Comparison of ENCODE assay signal across 8 cellular contexts in genomic region chr16:85416267-85417109, GRCh38.
DNase-seq lines count a peak whose midpoint lies in the region; ATAC-seq and TF ChIP-seq lines count a peak whose summit lies in the region.

No MANE protein-coding gene starts in this region.

- no peaks in the 10 kb centered on the region for H3K36me3 ChIP-seq in testis (ENCODE audit: low read depth, missing control alignments)

- H3K27ac Mint-ChIP-seq in natural killer cell, result no peak overlapping the region

- 71 to 75% methylated on average over 19 to 23 of the region's 23 CpGs for WGBS in testis, 2 donors

- TF ChIP-seq POLR2A in testis (IDR thresholded peaks at IDR 0.05), result no peak

- no peak overlapping the region for H3K4me3 ChIP-seq in testis

- no peak overlapping the region for H3K27ac ChIP-seq in testis

- H3K27me3 ChIP-seq in testis, result no peaks in the 10 kb centered on the region

- H3K9me3 ChIP-seq in testis, result no peaks in the 10 kb centered on the region

- no peak overlapping the region for H3K4me3 Mint-ChIP-seq in natural killer cell

- TF ChIP-seq CTCF in natural killer cell (IDR thresholded peaks at IDR 0.05) (peak; percentile 66), testis (IDR thresholded peaks at IDR 0.05) (peak; percentile 48 to 64 (median 60))

- ATAC-seq in natural killer cell, result peak; percentile 73 to 78 (median 73)

- no peaks in the 10 kb centered on the region for H3K36me3 Mint-ChIP-seq in natural killer cell

- peaks cover 5% of the 10 kb centered on the region in 2 donors for H3K4me1 Mint-ChIP-seq in natural killer cell

- H3K4me1 ChIP-seq in testis, result peaks cover 9% of the 10 kb centered on the region

- DNase-seq in NCI-H2029 treated with DMSO at 0.1 percent for 48 hours (lab: John Stamatoyannopoulos, UW), result peak; percentile 19
- DNase-seq in NCI-H2029 (lab: John Stamatoyannopoulos, UW), result no peak
- DNase-seq in NCI-H460 (ENCODE audit: extremely low read depth, low read depth), result peak; percentile 25
- DNase-seq in activated CD4-positive, alpha-beta T cell treated with anti-CD3 and anti-CD28 coated beads, Interleukin-2, amount 50 U/mL, for 1 hour, result peak; percentile 64
- peak; percentile 64 for DNase-seq in effector CD8-positive, alpha-beta T cell (lab: John Stamatoyannopoulos, UW)
- DNase-seq in natural killer cell, result peak; percentile 65
- peak; percentile 61 for DNase-seq in testis
- no peak for DNase-seq in middle frontal gyrus (ENCODE audit: extremely low spot score, low spot score)

- peaks cover 0 to 2% of the 10 kb centered on the region in 2 donors for H3K27me3 Mint-ChIP-seq in natural killer cell (ENCODE audit: low read depth in 2 of 2)

- intact Hi-C loops in natural killer cell (cut with micrococcal nuclease) (loop anchor here (1.0 kb wide), 1 partner anchor 302 kb away; no protein-coding TSS in a partner anchor), testis (cut with DNase I; ENCODE audit: low total_unique reads) (no loop called here)

- H3K9me3 Mint-ChIP-seq in natural killer cell, result no peaks in the 10 kb centered on the region

Comparison
In these comparisons a context has a peak if more than half of its experiments do, and no peak if none do; other contexts are left out.
1. DNase-seq: peak in NCI-H2029 treated with DMSO at 0.1 percent for 48 hours (single experiment), NCI-H460 (single experiment), activated CD4-positive, alpha-beta T cell treated with anti-CD3 and anti-CD28 coated beads, Interleukin-2, amount 50 U/mL, for 1 hour (single experiment), effector CD8-positive, alpha-beta T cell (single experiment), natural killer cell (single experiment) and testis (single experiment); none in NCI-H2029 (single experiment) and middle frontal gyrus (single experiment).